In the genomic region with DNA sequence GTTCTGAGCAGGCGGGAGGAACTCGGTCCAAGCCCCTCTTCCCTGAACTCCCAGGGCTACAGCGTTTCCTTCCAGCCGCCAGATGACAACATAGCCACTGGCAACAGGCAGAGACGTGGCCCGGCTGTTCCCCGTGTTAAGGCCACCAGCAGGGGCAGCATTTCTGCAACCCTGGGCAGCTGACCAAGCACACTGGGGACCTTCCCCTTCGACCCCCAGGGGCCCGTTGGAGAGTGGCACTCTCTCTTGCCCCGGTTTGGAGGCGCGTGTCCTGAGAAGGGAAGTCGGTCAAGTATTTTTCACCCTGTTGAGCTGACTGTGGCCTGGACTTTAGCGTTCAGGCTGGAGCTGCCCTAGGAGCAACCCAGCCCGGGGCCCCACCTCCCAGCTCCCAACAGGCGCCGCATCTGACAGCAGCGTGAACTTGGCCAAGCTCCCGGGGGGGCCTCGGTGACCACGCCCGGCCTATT, we compare ENCODE assay signal across 1 cellular context.
TF ChIP-seq lines count a peak whose summit lies in the region.

No MANE protein-coding gene starts in this region.

TF ChIP-seq in HepG2, 621 proteins besides CTCF, POLR2A, EP300 and RAD21 (continued from another document and continues in another):
- TF ChIP-seq, protein P1, sequence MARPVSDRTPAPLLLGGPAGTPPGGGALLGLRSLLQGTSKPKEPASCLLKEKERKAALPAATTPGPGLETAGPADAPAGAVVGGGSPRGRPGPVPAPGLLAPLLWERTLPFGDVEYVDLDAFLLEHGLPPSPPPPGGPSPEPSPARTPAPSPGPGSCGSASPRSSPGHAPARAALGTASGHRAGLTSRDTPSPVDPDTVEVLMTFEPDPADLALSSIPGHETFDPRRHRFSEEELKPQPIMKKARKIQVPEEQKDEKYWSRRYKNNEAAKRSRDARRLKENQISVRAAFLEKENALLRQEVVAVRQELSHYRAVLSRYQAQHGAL (CRISPR knock-in tag; IDR thresholded peaks at IDR 0.05; ENCODE audit: not compliant biosample characterization) = no peak
- TF ChIP-seq FOXM1 (CRISPR knock-in tag; IDR thresholded peaks at IDR 0.05) = no peak
- TF ChIP-seq MXI1 (IDR thresholded peaks at IDR 0.05; ENCODE audit: borderline replicate concordance, low read depth, low read length) = peak; percentile 58; the same call in 1 of the 3 replicates
- TF ChIP-seq, protein P2, sequence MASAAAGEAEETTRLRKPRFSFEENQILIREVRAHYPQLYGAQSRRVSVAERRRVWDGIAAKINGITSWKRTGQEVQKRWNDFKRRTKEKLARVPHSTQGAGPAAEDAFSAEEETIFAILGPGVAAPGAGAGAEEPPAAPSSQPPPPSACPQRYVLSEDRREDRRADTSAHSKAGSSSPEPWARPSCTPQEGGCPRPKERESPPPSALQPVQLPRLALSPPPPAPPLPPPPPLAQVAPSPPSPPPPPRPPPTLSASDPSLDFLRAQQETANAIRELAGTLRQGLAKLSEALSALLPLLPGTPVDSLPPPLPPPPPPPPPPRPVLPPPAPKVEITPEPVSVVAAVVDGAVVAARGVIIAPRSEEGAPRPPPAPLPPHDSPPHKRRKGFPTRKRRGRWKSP (CRISPR knock-in tag; IDR thresholded peaks at IDR 0.05) = no peak
- peak; percentile 65; the same call in 1 of the 2 replicates for TF ChIP-seq KDM2A (CRISPR knock-in tag; IDR thresholded peaks at IDR 0.05; ENCODE audit: borderline replicate concordance, low read depth)
- TF ChIP-seq, protein P3, sequence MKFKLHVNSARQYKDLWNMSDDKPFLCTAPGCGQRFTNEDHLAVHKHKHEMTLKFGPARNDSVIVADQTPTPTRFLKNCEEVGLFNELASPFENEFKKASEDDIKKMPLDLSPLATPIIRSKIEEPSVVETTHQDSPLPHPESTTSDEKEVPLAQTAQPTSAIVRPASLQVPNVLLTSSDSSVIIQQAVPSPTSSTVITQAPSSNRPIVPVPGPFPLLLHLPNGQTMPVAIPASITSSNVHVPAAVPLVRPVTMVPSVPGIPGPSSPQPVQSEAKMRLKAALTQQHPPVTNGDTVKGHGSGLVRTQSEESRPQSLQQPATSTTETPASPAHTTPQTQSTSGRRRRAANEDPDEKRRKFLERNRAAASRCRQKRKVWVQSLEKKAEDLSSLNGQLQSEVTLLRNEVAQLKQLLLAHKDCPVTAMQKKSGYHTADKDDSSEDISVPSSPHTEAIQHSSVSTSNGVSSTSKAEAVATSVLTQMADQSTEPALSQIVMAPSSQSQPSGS (CRISPR knock-in tag; IDR thresholded peaks at IDR 0.05) = 0 out of 2 replicates have a peak, but pooled peaks have one; percentile 22
- TF ChIP-seq SMARCC2 (IDR thresholded peaks at IDR 0.05) = no peak
- TF ChIP-seq PHF20 (CRISPR knock-in tag; IDR thresholded peaks at IDR 0.05) = peak; percentile 58; the same call in 1 of the 2 replicates
- TF ChIP-seq, protein P4, sequence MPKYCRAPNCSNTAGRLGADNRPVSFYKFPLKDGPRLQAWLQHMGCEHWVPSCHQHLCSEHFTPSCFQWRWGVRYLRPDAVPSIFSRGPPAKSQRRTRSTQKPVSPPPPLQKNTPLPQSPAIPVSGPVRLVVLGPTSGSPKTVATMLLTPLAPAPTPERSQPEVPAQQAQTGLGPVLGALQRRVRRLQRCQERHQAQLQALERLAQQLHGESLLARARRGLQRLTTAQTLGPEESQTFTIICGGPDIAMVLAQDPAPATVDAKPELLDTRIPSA (CRISPR knock-in tag; IDR thresholded peaks at IDR 0.05; ENCODE audit: borderline replicate concordance) = no peak
- TF ChIP-seq HDAC1 (CRISPR knock-in tag; IDR thresholded peaks at IDR 0.05) = peak; percentile 43; the same call in 1 of the 2 replicates
- TF ChIP-seq MYC (CRISPR knock-in tag; IDR thresholded peaks at IDR 0.05; ENCODE audit: borderline replicate concordance) = peak; percentile 43; the same call in 1 of the 2 replicates
- 0 out of 2 replicates have a peak, but pooled peaks have one; percentile 33 for TF ChIP-seq RXRB (CRISPR knock-in tag; IDR thresholded peaks at IDR 0.05; ENCODE audit: borderline replicate concordance)
- no peak for TF ChIP-seq POLR2AphosphoS2 (IDR thresholded peaks at IDR 0.05; ENCODE audit: low read depth, low read length)
- TF ChIP-seq ZNF124 (CRISPR knock-in tag; IDR thresholded peaks at IDR 0.05) = 0 out of 2 replicates have a peak, but pooled peaks have one; percentile 28
- TF ChIP-seq, protein P5, sequence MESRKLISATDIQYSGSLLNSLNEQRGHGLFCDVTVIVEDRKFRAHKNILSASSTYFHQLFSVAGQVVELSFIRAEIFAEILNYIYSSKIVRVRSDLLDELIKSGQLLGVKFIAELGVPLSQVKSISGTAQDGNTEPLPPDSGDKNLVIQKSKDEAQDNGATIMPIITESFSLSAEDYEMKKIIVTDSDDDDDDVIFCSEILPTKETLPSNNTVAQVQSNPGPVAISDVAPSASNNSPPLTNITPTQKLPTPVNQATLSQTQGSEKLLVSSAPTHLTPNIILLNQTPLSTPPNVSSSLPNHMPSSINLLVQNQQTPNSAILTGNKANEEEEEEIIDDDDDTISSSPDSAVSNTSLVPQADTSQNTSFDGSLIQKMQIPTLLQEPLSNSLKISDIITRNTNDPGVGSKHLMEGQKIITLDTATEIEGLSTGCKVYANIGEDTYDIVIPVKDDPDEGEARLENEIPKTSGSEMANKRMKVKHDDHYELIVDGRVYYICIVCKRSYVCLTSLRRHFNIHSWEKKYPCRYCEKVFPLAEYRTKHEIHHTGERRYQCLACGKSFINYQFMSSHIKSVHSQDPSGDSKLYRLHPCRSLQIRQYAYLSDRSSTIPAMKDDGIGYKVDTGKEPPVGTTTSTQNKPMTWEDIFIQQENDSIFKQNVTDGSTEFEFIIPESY (CRISPR knock-in tag; IDR thresholded peaks at IDR 0.05) = peak; percentile 45
- TF ChIP-seq DR1 (CRISPR knock-in tag; IDR thresholded peaks at IDR 0.05) = no peak
- no peak for TF ChIP-seq AHR (CRISPR knock-in tag; IDR thresholded peaks at IDR 0.05)
- peak; percentile 89; the same call in 1 of the 2 replicates for TF ChIP-seq ZNF713 (CRISPR knock-in tag; IDR thresholded peaks at IDR 0.05)
- TF ChIP-seq, protein P6, sequence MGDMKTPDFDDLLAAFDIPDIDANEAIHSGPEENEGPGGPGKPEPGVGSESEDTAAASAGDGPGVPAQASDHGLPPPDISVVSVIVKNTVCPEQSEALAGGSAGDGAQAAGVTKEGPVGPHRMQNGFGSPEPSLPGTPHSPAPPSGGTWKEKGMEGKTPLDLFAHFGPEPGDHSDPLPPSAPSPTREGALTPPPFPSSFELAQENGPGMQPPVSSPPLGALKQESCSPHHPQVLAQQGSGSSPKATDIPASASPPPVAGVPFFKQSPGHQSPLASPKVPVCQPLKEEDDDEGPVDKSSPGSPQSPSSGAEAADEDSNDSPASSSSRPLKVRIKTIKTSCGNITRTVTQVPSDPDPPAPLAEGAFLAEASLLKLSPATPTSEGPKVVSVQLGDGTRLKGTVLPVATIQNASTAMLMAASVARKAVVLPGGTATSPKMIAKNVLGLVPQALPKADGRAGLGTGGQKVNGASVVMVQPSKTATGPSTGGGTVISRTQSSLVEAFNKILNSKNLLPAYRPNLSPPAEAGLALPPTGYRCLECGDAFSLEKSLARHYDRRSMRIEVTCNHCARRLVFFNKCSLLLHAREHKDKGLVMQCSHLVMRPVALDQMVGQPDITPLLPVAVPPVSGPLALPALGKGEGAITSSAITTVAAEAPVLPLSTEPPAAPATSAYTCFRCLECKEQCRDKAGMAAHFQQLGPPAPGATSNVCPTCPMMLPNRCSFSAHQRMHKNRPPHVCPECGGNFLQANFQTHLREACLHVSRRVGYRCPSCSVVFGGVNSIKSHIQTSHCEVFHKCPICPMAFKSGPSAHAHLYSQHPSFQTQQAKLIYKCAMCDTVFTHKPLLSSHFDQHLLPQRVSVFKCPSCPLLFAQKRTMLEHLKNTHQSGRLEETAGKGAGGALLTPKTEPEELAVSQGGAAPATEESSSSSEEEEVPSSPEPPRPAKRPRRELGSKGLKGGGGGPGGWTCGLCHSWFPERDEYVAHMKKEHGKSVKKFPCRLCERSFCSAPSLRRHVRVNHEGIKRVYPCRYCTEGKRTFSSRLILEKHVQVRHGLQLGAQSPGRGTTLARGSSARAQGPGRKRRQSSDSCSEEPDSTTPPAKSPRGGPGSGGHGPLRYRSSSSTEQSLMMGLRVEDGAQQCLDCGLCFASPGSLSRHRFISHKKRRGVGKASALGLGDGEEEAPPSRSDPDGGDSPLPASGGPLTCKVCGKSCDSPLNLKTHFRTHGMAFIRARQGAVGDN (CRISPR knock-in tag; IDR thresholded peaks at IDR 0.05) = peak; percentile 87
- no peak for TF ChIP-seq NR2F2 (IDR thresholded peaks at IDR 0.05; ENCODE audit: borderline replicate concordance, low read depth)
- no peak for TF ChIP-seq NFE2L2 (IDR thresholded peaks at IDR 0.05; ENCODE audit: low read length)
- peak; percentile 33; the same call in 1 of the 2 replicates for TF ChIP-seq ZNF501 (CRISPR knock-in tag; IDR thresholded peaks at IDR 0.05)
- TF ChIP-seq, protein P7, sequence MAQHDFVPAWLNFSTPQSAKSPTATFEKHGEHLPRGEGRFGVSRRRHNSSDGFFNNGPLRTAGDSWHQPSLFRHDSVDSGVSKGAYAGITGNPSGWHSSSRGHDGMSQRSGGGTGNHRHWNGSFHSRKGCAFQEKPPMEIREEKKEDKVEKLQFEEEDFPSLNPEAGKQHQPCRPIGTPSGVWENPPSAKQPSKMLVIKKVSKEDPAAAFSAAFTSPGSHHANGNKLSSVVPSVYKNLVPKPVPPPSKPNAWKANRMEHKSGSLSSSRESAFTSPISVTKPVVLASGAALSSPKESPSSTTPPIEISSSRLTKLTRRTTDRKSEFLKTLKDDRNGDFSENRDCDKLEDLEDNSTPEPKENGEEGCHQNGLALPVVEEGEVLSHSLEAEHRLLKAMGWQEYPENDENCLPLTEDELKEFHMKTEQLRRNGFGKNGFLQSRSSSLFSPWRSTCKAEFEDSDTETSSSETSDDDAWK (CRISPR knock-in tag; IDR thresholded peaks at IDR 0.05) = no peak
- peak; percentile 74; the same call in 1 of the 2 replicates for TF ChIP-seq ZBTB7A (CRISPR knock-in tag; IDR thresholded peaks at IDR 0.05)
- TF ChIP-seq ZNF816 (CRISPR knock-in tag; IDR thresholded peaks at IDR 0.05; ENCODE audit: borderline replicate concordance) = no peak
- TF ChIP-seq, protein P8, sequence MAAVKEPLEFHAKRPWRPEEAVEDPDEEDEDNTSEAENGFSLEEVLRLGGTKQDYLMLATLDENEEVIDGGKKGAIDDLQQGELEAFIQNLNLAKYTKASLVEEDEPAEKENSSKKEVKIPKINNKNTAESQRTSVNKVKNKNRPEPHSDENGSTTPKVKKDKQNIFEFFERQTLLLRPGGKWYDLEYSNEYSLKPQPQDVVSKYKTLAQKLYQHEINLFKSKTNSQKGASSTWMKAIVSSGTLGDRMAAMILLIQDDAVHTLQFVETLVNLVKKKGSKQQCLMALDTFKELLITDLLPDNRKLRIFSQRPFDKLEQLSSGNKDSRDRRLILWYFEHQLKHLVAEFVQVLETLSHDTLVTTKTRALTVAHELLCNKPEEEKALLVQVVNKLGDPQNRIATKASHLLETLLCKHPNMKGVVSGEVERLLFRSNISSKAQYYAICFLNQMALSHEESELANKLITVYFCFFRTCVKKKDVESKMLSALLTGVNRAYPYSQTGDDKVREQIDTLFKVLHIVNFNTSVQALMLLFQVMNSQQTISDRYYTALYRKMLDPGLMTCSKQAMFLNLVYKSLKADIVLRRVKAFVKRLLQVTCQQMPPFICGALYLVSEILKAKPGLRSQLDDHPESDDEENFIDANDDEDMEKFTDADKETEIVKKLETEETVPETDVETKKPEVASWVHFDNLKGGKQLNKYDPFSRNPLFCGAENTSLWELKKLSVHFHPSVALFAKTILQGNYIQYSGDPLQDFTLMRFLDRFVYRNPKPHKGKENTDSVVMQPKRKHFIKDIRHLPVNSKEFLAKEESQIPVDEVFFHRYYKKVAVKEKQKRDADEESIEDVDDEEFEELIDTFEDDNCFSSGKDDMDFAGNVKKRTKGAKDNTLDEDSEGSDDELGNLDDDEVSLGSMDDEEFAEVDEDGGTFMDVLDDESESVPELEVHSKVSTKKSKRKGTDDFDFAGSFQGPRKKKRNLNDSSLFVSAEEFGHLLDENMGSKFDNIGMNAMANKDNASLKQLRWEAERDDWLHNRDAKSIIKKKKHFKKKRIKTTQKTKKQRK (IDR thresholded peaks at IDR 0.05; ENCODE audit: low read length) = no peak
- peak; percentile 62 for TF ChIP-seq GATAD2A (CRISPR knock-in tag; IDR thresholded peaks at IDR 0.05)
- no peak for TF ChIP-seq ZNF232 (CRISPR knock-in tag; IDR thresholded peaks at IDR 0.05; ENCODE audit: borderline replicate concordance)
- peak; percentile 53 for TF ChIP-seq ZNF883 (CRISPR knock-in tag; IDR thresholded peaks at IDR 0.05; ENCODE audit: not compliant biosample characterization)
- no peak for TF ChIP-seq ZNF776 (CRISPR knock-in tag; IDR thresholded peaks at IDR 0.05)
- no peak for TF ChIP-seq ZNF790 (CRISPR knock-in tag; IDR thresholded peaks at IDR 0.05; ENCODE audit: borderline replicate concordance)
- TF ChIP-seq, protein P9, sequence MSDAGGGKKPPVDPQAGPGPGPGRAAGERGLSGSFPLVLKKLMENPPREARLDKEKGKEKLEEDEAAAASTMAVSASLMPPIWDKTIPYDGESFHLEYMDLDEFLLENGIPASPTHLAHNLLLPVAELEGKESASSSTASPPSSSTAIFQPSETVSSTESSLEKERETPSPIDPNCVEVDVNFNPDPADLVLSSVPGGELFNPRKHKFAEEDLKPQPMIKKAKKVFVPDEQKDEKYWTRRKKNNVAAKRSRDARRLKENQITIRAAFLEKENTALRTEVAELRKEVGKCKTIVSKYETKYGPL (CRISPR knock-in tag; IDR thresholded peaks at IDR 0.05) = no peak
- TF ChIP-seq, protein P10, sequence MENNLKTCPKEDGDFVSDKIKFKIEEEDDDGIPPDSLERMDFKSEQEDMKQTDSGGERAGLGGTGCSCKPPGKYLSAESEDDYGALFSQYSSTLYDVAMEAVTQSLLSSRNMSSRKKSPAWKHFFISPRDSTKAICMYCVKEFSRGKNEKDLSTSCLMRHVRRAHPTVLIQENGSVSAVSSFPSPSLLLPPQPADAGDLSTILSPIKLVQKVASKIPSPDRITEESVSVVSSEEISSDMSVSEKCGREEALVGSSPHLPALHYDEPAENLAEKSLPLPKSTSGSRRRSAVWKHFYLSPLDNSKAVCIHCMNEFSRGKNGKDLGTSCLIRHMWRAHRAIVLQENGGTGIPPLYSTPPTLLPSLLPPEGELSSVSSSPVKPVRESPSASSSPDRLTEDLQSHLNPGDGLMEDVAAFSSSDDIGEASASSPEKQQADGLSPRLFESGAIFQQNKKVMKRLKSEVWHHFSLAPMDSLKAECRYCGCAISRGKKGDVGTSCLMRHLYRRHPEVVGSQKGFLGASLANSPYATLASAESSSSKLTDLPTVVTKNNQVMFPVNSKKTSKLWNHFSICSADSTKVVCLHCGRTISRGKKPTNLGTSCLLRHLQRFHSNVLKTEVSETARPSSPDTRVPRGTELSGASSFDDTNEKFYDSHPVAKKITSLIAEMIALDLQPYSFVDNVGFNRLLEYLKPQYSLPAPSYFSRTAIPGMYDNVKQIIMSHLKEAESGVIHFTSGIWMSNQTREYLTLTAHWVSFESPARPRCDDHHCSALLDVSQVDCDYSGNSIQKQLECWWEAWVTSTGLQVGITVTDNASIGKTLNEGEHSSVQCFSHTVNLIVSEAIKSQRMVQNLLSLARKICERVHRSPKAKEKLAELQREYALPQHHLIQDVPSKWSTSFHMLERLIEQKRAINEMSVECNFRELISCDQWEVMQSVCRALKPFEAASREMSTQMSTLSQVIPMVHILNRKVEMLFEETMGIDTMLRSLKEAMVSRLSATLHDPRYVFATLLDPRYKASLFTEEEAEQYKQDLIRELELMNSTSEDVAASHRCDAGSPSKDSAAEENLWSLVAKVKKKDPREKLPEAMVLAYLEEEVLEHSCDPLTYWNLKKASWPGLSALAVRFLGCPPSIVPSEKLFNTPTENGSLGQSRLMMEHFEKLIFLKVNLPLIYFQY (CRISPR knock-in tag; IDR thresholded peaks at IDR 0.05; ENCODE audit: borderline replicate concordance) = no peak
- TF ChIP-seq MED8 (CRISPR knock-in tag; IDR thresholded peaks at IDR 0.05; ENCODE audit: insufficient replicate concordance) = no peak
- TF ChIP-seq HDAC2 (CRISPR knock-in tag; IDR thresholded peaks at IDR 0.05) = peak; percentile 47; the same call in 1 of the 2 replicates
- peak; percentile 77 for TF ChIP-seq SAP130 (CRISPR knock-in tag; IDR thresholded peaks at IDR 0.05; ENCODE audit: low read depth)
